8 cellular contexts compared by ENCODE assay signal in the genomic region with DNA sequence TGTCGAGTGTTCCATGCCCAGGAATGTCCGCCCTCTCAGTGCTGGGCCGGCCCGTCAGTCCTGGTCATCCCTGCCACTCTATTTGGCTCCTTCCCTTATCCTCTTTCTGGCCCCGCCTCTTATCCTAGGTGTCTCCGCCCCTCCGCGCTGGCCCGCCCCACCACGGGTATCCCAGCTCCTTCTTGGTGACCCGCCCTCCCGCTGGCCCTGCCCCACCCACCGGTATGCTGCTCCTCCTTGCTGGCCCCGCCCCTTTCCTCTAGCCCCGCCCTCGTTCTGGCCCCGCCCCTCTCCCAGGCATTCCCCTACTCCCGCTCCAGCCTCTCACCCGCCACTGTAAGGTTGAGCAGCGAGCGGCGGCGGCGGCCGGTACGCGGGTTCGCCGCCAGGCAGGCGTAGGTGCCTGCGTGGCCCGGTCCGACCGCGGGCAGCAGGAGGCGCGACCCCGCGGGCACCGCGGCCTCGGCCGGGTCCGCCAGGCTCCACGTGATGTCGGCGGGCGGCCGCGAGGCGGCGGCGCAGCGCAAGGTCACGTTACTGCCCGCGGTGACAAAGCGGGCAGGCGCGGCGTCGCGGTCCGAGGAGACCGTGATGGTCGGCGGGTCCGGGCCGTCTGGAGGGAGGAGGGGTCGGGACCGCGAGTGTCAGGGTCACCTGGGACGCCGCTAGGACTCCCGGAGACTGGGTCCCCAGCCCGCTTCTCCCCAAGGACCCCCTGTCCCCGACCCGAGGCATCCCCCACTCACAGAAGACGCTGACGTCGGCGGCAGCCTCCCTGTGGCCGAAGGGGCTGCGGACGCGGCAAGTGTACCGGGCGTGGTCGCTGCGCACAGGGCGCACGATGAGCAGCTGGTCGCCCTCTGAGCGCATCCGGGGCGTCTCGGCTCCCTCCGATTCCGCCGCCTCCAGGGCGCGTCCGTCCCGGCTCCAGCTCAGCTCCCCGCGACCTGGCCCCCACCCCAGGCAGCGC. TPM values are rescaled to one million over a fixed set of nuclear protein-coding genes. Genes with fewer than 3 reads are reported as not detected.
A peak's percentile ranks its signal among the peaks of the same experiment; 100 is the strongest.
DNase-seq lines count a peak whose midpoint lies in the region; ATAC-seq, FAIRE-seq and TF ChIP-seq lines count a peak whose summit lies in the region.

No MANE protein-coding gene starts in this region.

- H3K9me3 ChIP-seq in A549 (no peaks in the 10 kb centered on the region), OCI-LY3 (ENCODE audit: insufficient read depth, low read length) (no peaks in the 10 kb centered on the region), mucosa of descending colon (no peaks in the 10 kb centered on the region)

- H3K36me3 ChIP-seq in OCI-LY3 (replicated peaks; ENCODE audit: low read depth, low read length) = peaks cover 4% of the 10 kb centered on the region
- no peaks in the 10 kb centered on the region for H3K36me3 ChIP-seq in mucosa of descending colon (ENCODE audit: low read depth)

- peak overlapping the region; percentile 86 to 90 for H3K27ac ChIP-seq in A549
- H3K27ac ChIP-seq in OCI-LY3 (ENCODE audit: low read length) = no peak overlapping the region

- H2AFZ ChIP-seq in OCI-LY3 (ENCODE audit: low read depth, low read length) = peak overlapping the region; percentile 73

- H3K4me2 ChIP-seq in A549 (peak overlapping the region; percentile 92), OCI-LY3 (ENCODE audit: low read length) (peak overlapping the region; percentile 85)

- peak overlapping the region; percentile 31; the same call in 1 of the 2 replicates for H3K9ac ChIP-seq in OCI-LY3 (ENCODE audit: low read length)

- H3K4me3 ChIP-seq in A549 (peak overlapping the region; percentile 64), OCI-LY3 (ENCODE audit: low read length) (peak overlapping the region; percentile 79), epithelial cell of esophagus (ENCODE audit: low read length) (peak overlapping the region; percentile 73), mucosa of descending colon (no peak overlapping the region)

- peak; percentile 47 for TF ChIP-seq CTCF in A549 (IDR thresholded peaks at IDR 0.05)
- TF ChIP-seq CTCF in OCI-LY3 (IDR thresholded peaks at IDR 0.05; ENCODE audit: low read depth, low read length) = 0 out of 2 replicates have a peak, but pooled peaks have one; percentile 8
- peak; percentile 5 for TF ChIP-seq CTCF in epithelial cell of esophagus (IDR thresholded peaks at IDR 0.05; ENCODE audit: insufficient read depth, low read depth, low read length, missing control alignments)
- TF ChIP-seq CTCF in mucosa of descending colon (IDR thresholded peaks at IDR 0.05) = no peak

- peak; percentile 93 for TF ChIP-seq POLR2A in A549 (IDR thresholded peaks at IDR 0.05; ENCODE audit: low read length)

- intact Hi-C loops in mucosa of descending colon (cut with DNase I, micrococcal nuclease) = loop anchor here in 1 of 2 donors (10.0 kb wide), 1 partner anchor 95 kb away; no protein-coding TSS in a partner anchor

- CTCF ChIA-PET in A549 (lab: Yijun Ruan, JAX) = interaction anchor here (0.6 to 5.0 kb wide), 20 partner anchors 11 to 1842 kb away, joined by 3 to 46 read pairs (median 4); a partner anchor contains a TSS

- POLR2A ChIA-PET in A549 (lab: Yijun Ruan, JAX) = interaction anchor here (0.5 to 2.7 kb wide), 32 partner anchors 11 to 849 kb away, joined by 3 to 59 read pairs (median 4); a partner anchor contains a TSS

- no peaks in the 10 kb centered on the region for H4K20me1 ChIP-seq in OCI-LY3 (ENCODE audit: insufficient read depth, low read length)

- no peaks in the 10 kb centered on the region for H3K79me2 ChIP-seq in OCI-LY3 (ENCODE audit: low read length)

- peak; percentile 16 to 63; a peak in 4 of 5 replicates for TF ChIP-seq RAD21 in A549 (conservative IDR thresholded peaks at IDR 0.05 in 1 of 2, IDR thresholded peaks at IDR 0.05 in 1 of 2)

- DNase-seq in A549 (ENCODE audit: low read depth in 1 of 2, low spot score in 1 of 2) (peak; percentile 92 to 99), activated T-cell treated with anti-CD3 and anti-CD28 coated beads for 24 hours (ENCODE audit: low read depth) (peak; percentile 93), epithelial cell of esophagus (ENCODE audit: low read depth) (peak; percentile 99), mucosa of descending colon (peak; percentile 99)
- DNase-seq in stimulated activated CD8-positive, alpha-beta memory T cell treated with anti-CD3 and anti-CD28 coated beads, Interleukin-2, amount 100 ng/mL, for 1 hour (ENCODE audit: low read depth in 2 of 2) = peak; percentile 78 to 81

- H3K4me1 ChIP-seq in A549 (peaks cover 32% of the 10 kb centered on the region), OCI-LY3 (ENCODE audit: low read length) (peaks cover 16% of the 10 kb centered on the region), mucosa of descending colon (ENCODE audit: low read depth) (peaks cover 9% of the 10 kb centered on the region)

- ATAC-seq in A549 = peak; percentile 81 to 90
- ATAC-seq in GM18517 (IDR thresholded peaks at IDR 0.05; ENCODE audit: unreplicated experiment) = peak; percentile 49
- peak; percentile 57 for ATAC-seq in HG03103 (IDR thresholded peaks at IDR 0.05; ENCODE audit: low read depth, unreplicated experiment)
- ATAC-seq in mucosa of descending colon = peak; percentile 95

- no peak for TF ChIP-seq EP300 in A549 (IDR thresholded peaks at IDR 0.05)

- peaks cover 9% of the 10 kb centered on the region; the same call in 1 of the 2 replicates for H3K27me3 ChIP-seq in OCI-LY3 (ENCODE audit: low read depth, low read length)

- FAIRE-seq in A549 (lab: Jason Lieb, UNC) = no peak

- WGBS in A549 (ENCODE audit: missing lambda C conversion rate) = 3% methylated on average over 51 of the region's 107 CpGs

TF ChIP-seq in A549, 52 proteins besides CTCF, POLR2A, EP300 and RAD21 (continues in another document):
- TF ChIP-seq, protein P1, sequence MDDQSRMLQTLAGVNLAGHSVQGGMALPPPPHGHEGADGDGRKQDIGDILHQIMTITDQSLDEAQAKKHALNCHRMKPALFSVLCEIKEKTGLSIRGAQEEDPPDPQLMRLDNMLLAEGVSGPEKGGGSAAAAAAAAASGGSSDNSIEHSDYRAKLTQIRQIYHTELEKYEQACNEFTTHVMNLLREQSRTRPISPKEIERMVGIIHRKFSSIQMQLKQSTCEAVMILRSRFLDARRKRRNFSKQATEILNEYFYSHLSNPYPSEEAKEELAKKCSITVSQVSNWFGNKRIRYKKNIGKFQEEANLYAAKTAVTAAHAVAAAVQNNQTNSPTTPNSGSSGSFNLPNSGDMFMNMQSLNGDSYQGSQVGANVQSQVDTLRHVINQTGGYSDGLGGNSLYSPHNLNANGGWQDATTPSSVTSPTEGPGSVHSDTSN (IDR thresholded peaks at IDR 0.05) = 0 out of 2 replicates have a peak, but pooled peaks have one; percentile 14
- TF ChIP-seq CEBPB (IDR thresholded peaks at IDR 0.05) (no peak), RFX5 (IDR thresholded peaks at IDR 0.05) (peak; percentile 70; the same call in 1 of the 2 replicates), ZNF302 (CRISPR knock-in tag; IDR thresholded peaks at IDR 0.05) (no peak), JUNB (IDR thresholded peaks at IDR 0.05) (no peak), SREBF2 (IDR thresholded peaks at IDR 0.05) (no peak), ESRRA (IDR thresholded peaks at IDR 0.05; ENCODE audit: borderline replicate concordance, low read length) (no peak), HOXB5 (CRISPR knock-in tag; IDR thresholded peaks at IDR 0.05) (peak; percentile 89), FOSL2 (IDR thresholded peaks at IDR 0.05) (no peak), FOSL2 (CRISPR knock-in tag; IDR thresholded peaks at IDR 0.05) (peak; percentile 40), JUN (IDR thresholded peaks at IDR 0.05) (peak; percentile 69 to 90)
- TF ChIP-seq, protein P2, sequence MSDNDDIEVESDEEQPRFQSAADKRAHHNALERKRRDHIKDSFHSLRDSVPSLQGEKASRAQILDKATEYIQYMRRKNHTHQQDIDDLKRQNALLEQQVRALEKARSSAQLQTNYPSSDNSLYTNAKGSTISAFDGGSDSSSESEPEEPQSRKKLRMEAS (IDR thresholded peaks at IDR 0.05) = peak; percentile 92

RNA-seq across cellular contexts. Expression of a gene that starts 2.0 kb away (rescaled TPM):
- polyA plus RNA-seq in A549 (2011; rRNA removed) (8.6 and 9.2 TPM in 2 replicates), A549 (2017; fragmentation: RNase III; extraction: RNeasy Plus Mini Kit Qiagen cat#74134 plus additional on column Dnase treatment) (5.7 to 6.8 TPM (median 6.7 TPM) in 3 replicates)
- polyA plus RNA-seq in A549 (2012; cell fraction: cytosol; rRNA removed) = 7.0 and 9.4 TPM in 2 replicates
- polyA plus RNA-seq in A549 (2012; cell fraction: nucleus; rRNA removed) = 11.1 and 11.7 TPM in 2 replicates
- polyA minus RNA-seq in A549 (2011; rRNA and poly(A)+ RNA removed) = 1.1 and 2.0 TPM in 2 replicates
- total RNA-seq in mucosa of descending colon = 1 to 10 TPM in 2 of 3 donors, under 1 TPM in 1; 0.69 to 3.8 (median 1.6) TPM

RNA-seq across cellular contexts. Expression of a gene that starts 26.2 kb away (rescaled TPM):
- polyA plus RNA-seq in A549 (2011; rRNA removed) (112 and 149 TPM in 2 replicates), A549 (2017; fragmentation: RNase III; extraction: RNeasy Plus Mini Kit Qiagen cat#74134 plus additional on column Dnase treatment) (262 to 270 TPM (median 267 TPM) in 3 replicates)
- polyA plus RNA-seq in A549 (2012; cell fraction: cytosol; rRNA removed) = 383 and 541 TPM in 2 replicates
- 250 and 291 TPM in 2 replicates for polyA plus RNA-seq in A549 (2012; cell fraction: nucleus; rRNA removed)
- 78.4 and 147 TPM in 2 replicates for polyA minus RNA-seq in A549 (2011; rRNA and poly(A)+ RNA removed)
- 100 to 1,000 TPM; 113 to 154 (median 130) TPM for total RNA-seq in mucosa of descending colon

RNA-seq across cellular contexts. Expression of a gene that starts 28.5 kb away (rescaled TPM):
- 0.04 and 0.08 TPM in 2 replicates for polyA plus RNA-seq in A549 (2011; rRNA removed)
- 0.01 and 0.03 TPM in 2 replicates for polyA plus RNA-seq in A549 (2012; cell fraction: cytosol; rRNA removed)
- 0.05 TPM in 1 of 2 replicates, not detected in the other for polyA plus RNA-seq in A549 (2012; cell fraction: nucleus; rRNA removed)
- 0.05 to 0.06 TPM in 2 of 3 replicates, not detected in the other for polyA plus RNA-seq in A549 (2017; fragmentation: RNase III; extraction: RNeasy Plus Mini Kit Qiagen cat#74134 plus additional on column Dnase treatment)
- polyA minus RNA-seq in A549 (2011; rRNA and poly(A)+ RNA removed) = not detected in 2 replicates
- under 1 TPM in 1 of 3 donors, not detected in 2; 0.44 TPM for total RNA-seq in mucosa of descending colon

RNA-seq across cellular contexts. Expression of a gene that starts 28.8 kb away (rescaled TPM):
- 1.1 and 1.7 TPM in 2 replicates for polyA plus RNA-seq in A549 (2011; rRNA removed)
- polyA plus RNA-seq in A549 (2012; cell fraction: cytosol; rRNA removed) = 0.75 and 0.91 TPM in 2 replicates
- polyA plus RNA-seq in A549 (2012; cell fraction: nucleus; rRNA removed) = 0.36 and 0.48 TPM in 2 replicates
- polyA plus RNA-seq in A549 (2017; fragmentation: RNase III; extraction: RNeasy Plus Mini Kit Qiagen cat#74134 plus additional on column Dnase treatment) = 1.7 to 3.0 TPM (median 2.8 TPM) in 3 replicates
- not detected in 2 replicates for polyA minus RNA-seq in A549 (2011; rRNA and poly(A)+ RNA removed)
- 1 to 10 TPM; 1.3 to 2.1 (median 1.3) TPM for total RNA-seq in mucosa of descending colon

RNA-seq across cellular contexts. Expression of a gene that starts 32.5 kb away (rescaled TPM):
- not detected in 2 replicates for polyA plus RNA-seq in A549 (2011; rRNA removed)
- not detected in 2 replicates for polyA plus RNA-seq in A549 (2012; cell fraction: cytosol; rRNA removed)
- polyA plus RNA-seq in A549 (2012; cell fraction: nucleus; rRNA removed) = not detected in 2 replicates
- polyA plus RNA-seq in A549 (2017; fragmentation: RNase III; extraction: RNeasy Plus Mini Kit Qiagen cat#74134 plus additional on column Dnase treatment) = not detected in 3 replicates
- polyA minus RNA-seq in A549 (2011; rRNA and poly(A)+ RNA removed) = not detected in 2 replicates
- total RNA-seq in mucosa of descending colon = 1 to 10 TPM; 4.3 to 5.9 (median 4.4) TPM
